In genomic region chr2:152349416-152349815, GRCh38 we compare ENCODE assay signal across 17 cellular contexts. TPM values are rescaled to one million over a fixed set of nuclear protein-coding genes. Genes with fewer than 3 reads are reported as not detected.
DNase-seq lines count a peak whose midpoint lies in the region; FAIRE-seq and TF ChIP-seq lines count a peak whose summit lies in the region.
"Had no signal": no experiment of that assay in that cellular context is flagged by ENCODE, and none has a peak within 500 bp of the region (broad histone marks: within the 10 kb centered on the region; RNA-seq: fewer than 3 reads in every experiment).

No MANE protein-coding gene starts in this region.

- peak; percentile 40 for FAIRE-seq in GM12892 (lab: Jason Lieb, UNC)
- FAIRE-seq: D721Med, G401.6, H1, HTR-8/SVneo had no signal

- TF ChIP-seq POLR2A in GM12892 (IDR thresholded peaks at IDR 0.05; ENCODE audit: low read depth, low read length) = no peak

- H3K4me1 Mint-ChIP-seq in activated CD4-positive, alpha-beta memory T cell treated with anti-CD3 and anti-CD28 coated beads, Interleukin-2, amount 10 ng/mL, durations not matched to agents 7 days and 5 days = no peaks in the 10 kb centered on the region
- H3K4me1 Mint-ChIP-seq: CD14-positive monocyte; CD4-positive, alpha-beta memory T cell; IgD-negative memory B cell had no signal

- H3K27ac Mint-ChIP-seq in activated CD4-positive, alpha-beta memory T cell treated with anti-CD3 and anti-CD28 coated beads, Interleukin-2, amount 10 ng/mL, durations not matched to agents 7 days and 5 days = no peak overlapping the region
- H3K27ac Mint-ChIP-seq: H9, IgD-negative memory B cell had no signal

- DNase-seq in COLO829 (ENCODE audit: low spot score) = peak; percentile 88
- DNase-seq in GM12892 (ENCODE audit: insufficient read length) = no peak
- no peak for DNase-seq in substantia nigra (lab: John Stamatoyannopoulos, UW)
- DNase-seq in caudate nucleus (lab: John Stamatoyannopoulos, UW) = no peak
- no peak for DNase-seq in activated CD4-positive, alpha-beta memory T cell treated with anti-CD3 and anti-CD28 coated beads, Interleukin-2, amount 10 ng/mL, durations not matched to agents 7 days and 5 days
- no peak for DNase-seq in central memory CD4-positive, alpha-beta T cell
- DNase-seq: 8988T; CD4-positive, alpha-beta memory T cell; H9 had no signal

- no peaks in the 10 kb centered on the region for H3K9me3 Mint-ChIP-seq in activated CD4-positive, alpha-beta memory T cell treated with anti-CD3 and anti-CD28 coated beads, Interleukin-2, amount 10 ng/mL, durations not matched to agents 7 days and 5 days
- H3K9me3 Mint-ChIP-seq: CD4-positive, alpha-beta memory T cell had no signal

- peak overlapping the region; percentile 33 for H3K27ac ChIP-seq in cingulate gyrus (ENCODE audit: low read depth, low read length)
- peak overlapping the region; percentile 60 for H3K27ac ChIP-seq in substantia nigra (ENCODE audit: low read depth, low read length, poor library complexity, severe bottlenecking)
- no peak overlapping the region for H3K27ac ChIP-seq in caudate nucleus (ENCODE audit: low read depth, low read length)
- H3K27ac ChIP-seq: BLaER1 had no signal

- H3K4me3 Mint-ChIP-seq in activated CD4-positive, alpha-beta memory T cell treated with anti-CD3 and anti-CD28 coated beads, Interleukin-2, amount 10 ng/mL, durations not matched to agents 7 days and 5 days = no peak overlapping the region
- H3K4me3 Mint-ChIP-seq: CD14-positive monocyte; CD4-positive, alpha-beta memory T cell; H9; IgD-negative memory B cell had no signal

- H3K27me3 Mint-ChIP-seq in activated CD4-positive, alpha-beta memory T cell treated with anti-CD3 and anti-CD28 coated beads, Interleukin-2, amount 10 ng/mL, durations not matched to agents 7 days and 5 days = no peaks in the 10 kb centered on the region
- H3K27me3 Mint-ChIP-seq: IgD-negative memory B cell had no signal

- POLR2A ChIA-PET in activated CD4-positive, alpha-beta memory T cell treated with anti-CD3 and anti-CD28 coated beads, Interleukin-2, amount 10 ng/mL, durations not matched to agents 7 days and 5 days (lab: Charles Lee) = no interaction called here

- CTCF ChIA-PET in activated CD4-positive, alpha-beta memory T cell treated with anti-CD3 and anti-CD28 coated beads, Interleukin-2, amount 10 ng/mL, durations not matched to agents 7 days and 5 days (lab: Charles Lee) = no interaction called here

- H3K36me3 Mint-ChIP-seq in activated CD4-positive, alpha-beta memory T cell treated with anti-CD3 and anti-CD28 coated beads, Interleukin-2, amount 10 ng/mL, durations not matched to agents 7 days and 5 days (ENCODE audit: low read depth) = no peaks in the 10 kb centered on the region
- H3K36me3 Mint-ChIP-seq: CD14-positive monocyte; CD4-positive, alpha-beta memory T cell; IgD-negative memory B cell had no signal

RNA-seq across cellular contexts. Expression of gene FMNL2, which starts 14.4 kb away (rescaled TPM):
- 7.3 TPM for polyA plus RNA-seq in GM12892 (2012; ENCODE audit: missing spikeins)
- 1 to 10 TPM; 1.0 to 1.1 TPM for total RNA-seq in activated CD4-positive, alpha-beta memory T cell treated with anti-CD3 and anti-CD28 coated beads, Interleukin-2, amount 10 ng/mL, durations not matched to agents 7 days and 5 days
